Comparison of ENCODE assay signal across 10 cellular contexts in the genomic region with DNA sequence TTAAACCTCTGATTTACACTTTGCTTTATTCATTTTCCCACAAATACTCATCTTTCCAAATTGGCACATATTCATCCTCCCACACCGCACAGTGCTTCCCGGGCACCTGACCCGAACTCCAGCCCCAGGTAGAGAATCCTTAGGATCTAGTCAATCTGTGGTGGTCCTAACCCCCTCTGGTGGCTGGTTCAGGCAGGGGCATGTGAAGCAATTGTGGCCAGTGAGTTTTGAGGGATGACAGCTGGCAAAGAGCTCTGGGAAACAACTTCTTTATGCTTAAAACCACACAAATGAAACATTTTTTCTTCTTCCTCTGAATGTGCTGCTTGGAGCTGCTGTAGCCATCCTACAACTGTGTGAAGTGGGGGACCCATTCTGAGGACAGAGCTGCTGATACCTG. TPM values are rescaled to one million over a fixed set of nuclear protein-coding genes. Genes with fewer than 3 reads are reported as not detected.
DNase-seq lines count a peak whose midpoint lies in the region; ATAC-seq and TF ChIP-seq lines count a peak whose summit lies in the region.
"Had no signal": no experiment of that assay in that cellular context is flagged by ENCODE, and none has a peak within 500 bp of the region (broad histone marks: within the 10 kb centered on the region; RNA-seq: fewer than 3 reads in every experiment).

No MANE protein-coding gene starts in this region.

- peaks cover 39% of the 10 kb centered on the region for H3K79me2 ChIP-seq in OCI-LY7 (ENCODE audit: insufficient read depth, low read depth, low read length)

- no peak overlapping the region for H2AFZ ChIP-seq in OCI-LY7 (ENCODE audit: low read length)

- H4K20me1 ChIP-seq in OCI-LY7 (ENCODE audit: insufficient read depth, low read length), result 0 out of 2 replicates have a peak, but pooled peaks cover 19% of the 10 kb centered on the region

- no peak for TF ChIP-seq POLR2A in tibial nerve (IDR thresholded peaks at IDR 0.05)

- intact Hi-C loops in heart right ventricle (cut with DNase I) (loop anchor here in 6 of 10 donors (1.0 to 10.0 kb wide), 5 partner anchors 51 to 122 kb away; a partner anchor contains a TSS), cardiac septum (cut with DNase I) (loop anchor here (10.0 kb wide), 1 partner anchor 119 kb away; no protein-coding TSS in a partner anchor), OCI-LY7 (cut with micrococcal nuclease; ENCODE audit: unreplicated experiment) (loop anchor here (1.0 to 5.0 kb wide), 4 partner anchors 53 to 191 kb away; a partner anchor contains a TSS)

- no peaks in the 10 kb centered on the region for H3K9me2 ChIP-seq in OCI-LY7 (ENCODE audit: insufficient read depth, low read length)

- H3K27ac ChIP-seq in heart right ventricle (peak overlapping the region in 1 of 10 donors; percentile 5), OCI-LY7 (ENCODE audit: low read depth, low read length, poor library complexity, severe bottlenecking) (no peak overlapping the region), tibial nerve (no peak overlapping the region)

- no TSS peak for BruUV-seq in OCI-LY7 (replicated peaks; lab: Mats Ljungman, UMichigan)

- H3K36me3 ChIP-seq in heart right ventricle, result peaks cover 0 to 57% (median 0%) of the 10 kb centered on the region in 9 donors
- H3K36me3 ChIP-seq in OCI-LY7 (ENCODE audit: insufficient read depth, low read length), result peaks cover 62% of the 10 kb centered on the region
- peaks cover 0 to 45% (median 0%) of the 10 kb centered on the region in 3 donors for H3K36me3 ChIP-seq in tibial nerve

- H3K4me3 ChIP-seq in heart right ventricle, result no peak overlapping the region
- H3K4me3 ChIP-seq in OCI-LY7 (ENCODE audit: low read depth, low read length, poor library complexity, severe bottlenecking), result no peak overlapping the region
- H3K4me3 ChIP-seq in fibroblast of pulmonary artery (replicated peaks; ENCODE audit: low read depth, low read length), result no peak overlapping the region
- H3K4me3 ChIP-seq in tibial nerve, result no peak overlapping the region

- TF ChIP-seq CTCF in heart right ventricle (IDR thresholded peaks at IDR 0.05) (peak; percentile 22 to 68 (median 56)), OCI-LY7 (conservative IDR thresholded peaks at IDR 0.05; ENCODE audit: low read length) (peak; percentile 95), fibroblast of pulmonary artery (IDR thresholded peaks at IDR 0.05; ENCODE audit: low read length, missing control alignments) (peak; percentile 78), tibial nerve (IDR thresholded peaks at IDR 0.05) (peak in 4 of 5 experiments; percentile 17 to 59 (median 43))

- H3K27me3 ChIP-seq in heart right ventricle, result no peaks in the 10 kb centered on the region
- no peaks in the 10 kb centered on the region for H3K27me3 ChIP-seq in tibial nerve

- ATAC-seq in heart right ventricle, result peak in 3 of 8 donors; percentile 31 to 56 (median 45)
- ATAC-seq in HG03378 (IDR thresholded peaks at IDR 0.05; ENCODE audit: unreplicated experiment), result no peak
- ATAC-seq in GM21723 (IDR thresholded peaks at IDR 0.05; ENCODE audit: unreplicated experiment), result no peak
- ATAC-seq: left lobe of liver had no signal

- POLR2A ChIA-PET in OCI-LY7 (lab: Charles Lee), result interaction anchor here (0.7 to 3.5 kb wide), 3 partner anchors 9 to 66 kb away, joined by 3 to 25 read pairs (median 4); no protein-coding TSS in a partner anchor

- no peak for TF ChIP-seq EP300 in tibial nerve (IDR thresholded peaks at IDR 0.05)

- no peak overlapping the region for H3K4me2 ChIP-seq in OCI-LY7 (ENCODE audit: low read length)

- H3K4me1 ChIP-seq in heart right ventricle, result peaks cover 0 to 68% (median 43%) of the 10 kb centered on the region in 9 donors
- H3K4me1 ChIP-seq in OCI-LY7 (ENCODE audit: insufficient read depth, low read length, poor library complexity, severe bottlenecking), result peaks cover 16% of the 10 kb centered on the region
- peaks cover 0 to 13% (median 2%) of the 10 kb centered on the region in 4 donors for H3K4me1 ChIP-seq in tibial nerve

- DNase-seq in heart right ventricle (no peak), cardiac septum (ENCODE audit: low spot score) (no peak), OCI-LY7 (ENCODE audit: low spot score) (peak; percentile 54), fibroblast of pulmonary artery (ENCODE audit: low read depth) (peak; percentile 48), tibial nerve (ENCODE audit: low spot score in 2 of 2) (no peak), medulla oblongata (ENCODE audit: extremely low spot score) (no peak)
- DNase-seq: activated CD4-positive, alpha-beta T cell treated with anti-CD3 and anti-CD28 coated beads, Interleukin-2, amount 50 U/mL, for 4 hours had no signal

- H3K9me3 ChIP-seq in heart right ventricle, result no peaks in the 10 kb centered on the region
- no peaks in the 10 kb centered on the region for H3K9me3 ChIP-seq in OCI-LY7 (ENCODE audit: low read length)
- H3K9me3 ChIP-seq in tibial nerve, result no peaks in the 10 kb centered on the region

- 78 to 80% methylated on average over 3 of the region's 3 CpGs for WGBS in heart right ventricle, 2 donors
- 59 to 82% methylated on average over 3 of the region's 3 CpGs for WGBS in tibial nerve, 2 donors

- CTCF ChIA-PET in OCI-LY7 (lab: Charles Lee; ENCODE audit: unreplicated experiment), result interaction anchor here (0.7 to 1.4 kb wide), 5 partner anchors 12 to 121 kb away, joined by 3 to 6 read pairs (median 3); no protein-coding TSS in a partner anchor

RNA-seq across cellular contexts. Expression of a gene that starts 54.7 kb away (rescaled TPM):
- total RNA-seq in heart right ventricle, result 10 to 100 TPM; 16.9 to 48.1 (median 29.7) TPM
- polyA plus RNA-seq in heart right ventricle, result 10 to 100 TPM; 17.1 to 39.0 TPM
- 37.6 TPM for total RNA-seq in cardiac septum
- total RNA-seq in OCI-LY7 (2014; rRNA removed; shearing (Covaris generic)), result 65.4 and 66.8 TPM in 2 replicates
- 97.1 and 107 TPM in 2 replicates for total RNA-seq in OCI-LY7 (2022)
- 10 to 100 TPM; 58.4 to 97.0 (median 69.7) TPM for total RNA-seq in tibial nerve

Comparison
In these comparisons a context has a peak if more than half of its experiments do, and no peak if none do; other contexts are left out.
1. DNase-seq: peak in OCI-LY7 (single experiment) and fibroblast of pulmonary artery (single experiment); none in heart right ventricle (0 of 2), cardiac septum (single experiment), tibial nerve (0 of 2) and medulla oblongata (single experiment).
2. CTCF ChIP-seq: peak in every context shown above with its lines; median percentile 95 in OCI-LY7; 78 in fibroblast of pulmonary artery; 56 in heart right ventricle; 43 in tibial nerve.